ENCODE assay signal across 25 cellular contexts in genomic region chr4:23931489-23931830, GRCh38. TPM values are rescaled to one million over a fixed set of nuclear protein-coding genes. Genes with fewer than 3 reads are reported as not detected.
DNase-seq lines count a peak whose midpoint lies in the region; FAIRE-seq and TF ChIP-seq lines count a peak whose summit lies in the region.
"Had no signal": no experiment of that assay in that cellular context is flagged by ENCODE, and none has a peak within 500 bp of the region (broad histone marks: within the 10 kb centered on the region; RNA-seq: fewer than 3 reads in every experiment).

No MANE protein-coding gene starts in this region.

- H3K27ac ChIP-seq in kidney (ENCODE audit: low read depth in 2 of 2, low read length in 2 of 2) (peak overlapping the region; percentile 92 to 95), smooth muscle cell (ENCODE audit: low read depth) (no peak overlapping the region)
- H3K27ac ChIP-seq: epithelial cell of prostate, foreskin keratinocyte, HL-60, ovary, RWPE1 had no signal

- peaks cover 2% of the 10 kb centered on the region for H3K9me3 Mint-ChIP-seq in chondrocyte (ENCODE audit: low read depth)
- H3K9me3 Mint-ChIP-seq in Caco-2 (ENCODE audit: unreplicated experiment) = peaks cover 9% of the 10 kb centered on the region
- H3K9me3 Mint-ChIP-seq: CD4-positive, alpha-beta T cell had no signal

- no peaks in the 10 kb centered on the region for H3K27me3 ChIP-seq in smooth muscle cell (ENCODE audit: low read depth)
- H3K27me3 ChIP-seq in Caco-2 (replicated peaks; ENCODE audit: control insufficient read depth, insufficient read depth, low read length) = no peaks in the 10 kb centered on the region
- H3K27me3 ChIP-seq: dorsolateral prefrontal cortex, ovary, tibial artery had no signal

- no peak overlapping the region for H2AFZ ChIP-seq in smooth muscle cell (ENCODE audit: low read depth)

- H3K4me1 ChIP-seq in kidney (ENCODE audit: control insufficient read depth in 1 of 2, insufficient read depth in 1 of 2, low read depth in 1 of 2, low read length in 2 of 2) (peaks cover 16 to 34% of the 10 kb centered on the region in 2 donors), smooth muscle cell (ENCODE audit: low read depth) (peaks cover 2% of the 10 kb centered on the region), Caco-2 (no peaks in the 10 kb centered on the region)
- H3K4me1 ChIP-seq: foreskin keratinocyte had no signal

- H3K36me3 Mint-ChIP-seq in chondrocyte (ENCODE audit: low read depth) (no peaks in the 10 kb centered on the region), Caco-2 (ENCODE audit: insufficient read depth, unreplicated experiment) (no peaks in the 10 kb centered on the region)
- H3K36me3 Mint-ChIP-seq: activated CD8-positive, alpha-beta memory T cell treated with anti-CD3 and anti-CD28 coated beads, Interleukin-2, amount 10 ng/mL, durations not matched to agents 7 days and 5 days; IgD-negative memory B cell; naive thymus-derived CD4-positive, alpha-beta T cell had no signal

- H3K79me2 ChIP-seq in smooth muscle cell (ENCODE audit: low read depth) = no peaks in the 10 kb centered on the region

- no peaks in the 10 kb centered on the region for H3F3A ChIP-seq in smooth muscle cell (ENCODE audit: low read depth)

- H3K9ac ChIP-seq in kidney (ENCODE audit: low read length in 2 of 2) (peak overlapping the region; percentile 45 to 57), smooth muscle cell (ENCODE audit: low read depth) (no peak overlapping the region)

- H3K4me3 Mint-ChIP-seq in chondrocyte (ENCODE audit: unreplicated experiment) (no peak overlapping the region), Caco-2 (ENCODE audit: unreplicated experiment) (no peak overlapping the region)
- H3K4me3 Mint-ChIP-seq: activated CD4-positive, alpha-beta T cell treated with anti-CD3 and anti-CD28 coated beads for 36 hours; activated CD8-positive, alpha-beta memory T cell treated with anti-CD3 and anti-CD28 coated beads, Interleukin-2, amount 10 ng/mL, durations not matched to agents 7 days and 5 days; activated T-helper 17 cell treated with anti-CD3 and anti-CD28 coated beads, Interleukin-2, amount 50 U/mL, for 72 hours; CD4-positive, alpha-beta T cell; HFFc6; IgD-negative memory B cell; naive thymus-derived CD4-positive, alpha-beta T cell had no signal

- CTCF ChIA-PET in Caco-2 (lab: Charles Lee) = no interaction called here

- H3K9me3 ChIP-seq in kidney (ENCODE audit: control insufficient read depth in 1 of 2, low read length in 2 of 2) = no peaks in the 10 kb centered on the region
- H3K9me3 ChIP-seq in smooth muscle cell (replicated peaks; ENCODE audit: low read depth) = no peaks in the 10 kb centered on the region
- H3K9me3 ChIP-seq in Caco-2 = no peaks in the 10 kb centered on the region
- H3K9me3 ChIP-seq: ovary, tibial artery had no signal

- no TSS peak for BruUV-seq in Caco-2 (replicated peaks; lab: Mats Ljungman, UMichigan)

- H3K27me3 Mint-ChIP-seq in chondrocyte (ENCODE audit: low read depth) = no peaks in the 10 kb centered on the region
- H3K27me3 Mint-ChIP-seq in Caco-2 (ENCODE audit: insufficient read depth, unreplicated experiment) = peaks cover 8% of the 10 kb centered on the region
- H3K27me3 Mint-ChIP-seq: activated CD4-positive, alpha-beta T cell treated with anti-CD3 and anti-CD28 coated beads for 36 hours; activated CD8-positive, alpha-beta memory T cell treated with anti-CD3 and anti-CD28 coated beads, Interleukin-2, amount 10 ng/mL, durations not matched to agents 7 days and 5 days; CD4-positive, alpha-beta T cell; IgD-negative memory B cell had no signal

- peak; percentile 15 for DNase-seq in M059J (ENCODE audit: low read depth)
- no peak for DNase-seq in chondrocyte (ENCODE audit: low spot score)
- DNase-seq in kidney = no peak
- peak; percentile 76 for DNase-seq in retinal pigment epithelial cell (ENCODE audit: low read depth)
- no peak for DNase-seq in smooth muscle cell (lab: John Stamatoyannopoulos, UW; ENCODE audit: unreplicated experiment)
- DNase-seq in mesenteric fat pad (ENCODE audit: low spot score) = no peak
- DNase-seq in NCI-H1436 treated with DMSO at 0.1 percent for 48 hours (lab: John Stamatoyannopoulos, UW) = no peak
- no peak for DNase-seq in Caco-2
- DNase-seq: activated CD4-positive, alpha-beta T cell treated with anti-CD3 and anti-CD28 coated beads for 36 hours; activated CD8-positive, alpha-beta memory T cell treated with anti-CD3 and anti-CD28 coated beads, Interleukin-2, amount 10 ng/mL, durations not matched to agents 7 days and 5 days; CD4-positive, alpha-beta T cell; DMS53; foreskin keratinocyte; HFFc6; MM.1S; naive thymus-derived CD4-positive, alpha-beta T cell; NCI-H187 had no signal

- no peak for TF ChIP-seq CTCF in chondrocyte (IDR thresholded peaks at IDR 0.05)
- no peak for TF ChIP-seq CTCF in kidney (IDR thresholded peaks at IDR 0.05; ENCODE audit: borderline replicate concordance, extremely low read depth, insufficient read depth)
- TF ChIP-seq CTCF in retinal pigment epithelial cell (conservative IDR thresholded peaks at IDR 0.05; ENCODE audit: low read depth, low read length) = no peak
- TF ChIP-seq CTCF in smooth muscle cell (IDR thresholded peaks at IDR 0.05; ENCODE audit: borderline replicate concordance, insufficient read depth, poor library complexity, severe bottlenecking) = no peak
- TF ChIP-seq CTCF in Caco-2 (IDR thresholded peaks at IDR 0.05; ENCODE audit: insufficient read depth in 1 of 2, low read depth in 1 of 2, low read length in 1 of 2, severe bottlenecking in 1 of 2, unreplicated experiment in 1 of 2) = no peak

- no peak for FAIRE-seq in kidney (lab: Jason Lieb, UNC)

- WGBS in smooth muscle cell (ENCODE audit: low lambda C conversion rate) = 66% methylated on average over 2 of the region's 2 CpGs

- no peak overlapping the region for H3K4me2 ChIP-seq in smooth muscle cell

- POLR2A ChIA-PET in Caco-2 (lab: Charles Lee) = no interaction called here

- H3K4me1 Mint-ChIP-seq in chondrocyte (ENCODE audit: low read depth) = peaks cover 44% of the 10 kb centered on the region
- no peaks in the 10 kb centered on the region for H3K4me1 Mint-ChIP-seq in Caco-2 (ENCODE audit: low read depth, unreplicated experiment)
- H3K4me1 Mint-ChIP-seq: activated CD4-positive, alpha-beta T cell treated with anti-CD3 and anti-CD28 coated beads for 36 hours; activated CD8-positive, alpha-beta memory T cell treated with anti-CD3 and anti-CD28 coated beads, Interleukin-2, amount 10 ng/mL, durations not matched to agents 7 days and 5 days; activated T-helper 17 cell treated with anti-CD3 and anti-CD28 coated beads, Interleukin-2, amount 50 U/mL, for 72 hours; IgD-negative memory B cell; naive thymus-derived CD4-positive, alpha-beta T cell had no signal

- intact Hi-C loops in kidney (cut with DNase I) = no loop called here
- intact Hi-C loops in Caco-2 (cut with micrococcal nuclease; ENCODE audit: unreplicated experiment) = loop anchor here (5.0 kb wide), 1 partner anchor 316 kb away; no protein-coding TSS in a partner anchor

- H3K36me3 ChIP-seq in kidney (ENCODE audit: control insufficient read depth in 1 of 2, insufficient read depth in 2 of 2, low read length in 2 of 2) (no peaks in the 10 kb centered on the region), smooth muscle cell (ENCODE audit: low read depth) (no peaks in the 10 kb centered on the region), Caco-2 (ENCODE audit: control insufficient read depth, insufficient read depth, low read length) (no peaks in the 10 kb centered on the region)
- H3K36me3 ChIP-seq: ovary, tibial artery had no signal

- no peaks in the 10 kb centered on the region for H4K20me1 ChIP-seq in smooth muscle cell (ENCODE audit: low read depth)

- H3K27ac Mint-ChIP-seq in chondrocyte (ENCODE audit: unreplicated experiment) (peak overlapping the region; percentile 14), Caco-2 (ENCODE audit: unreplicated experiment) (no peak overlapping the region)
- H3K27ac Mint-ChIP-seq: activated CD4-positive, alpha-beta T cell treated with anti-CD3 and anti-CD28 coated beads for 36 hours; activated CD8-positive, alpha-beta memory T cell treated with anti-CD3 and anti-CD28 coated beads, Interleukin-2, amount 10 ng/mL, durations not matched to agents 7 days and 5 days; activated T-helper 17 cell treated with anti-CD3 and anti-CD28 coated beads, Interleukin-2, amount 50 U/mL, for 72 hours; CD4-positive, alpha-beta T cell; HFFc6; IgD-negative memory B cell; naive thymus-derived CD4-positive, alpha-beta T cell had no signal

- H3K4me3 ChIP-seq in kidney (ENCODE audit: low read length in 2 of 2) (peak overlapping the region; percentile 16 to 25), retinal pigment epithelial cell (ENCODE audit: low read length) (no peak overlapping the region), smooth muscle cell (no peak overlapping the region), Caco-2 (ENCODE audit: low read depth, low read length) (no peak overlapping the region)
- H3K4me3 ChIP-seq: dorsolateral prefrontal cortex, ovary, tibial artery had no signal

RNA-seq across cellular contexts. Expression of gene PPARGC1A, which starts 41.6 kb away (rescaled TPM):
- total RNA-seq in M059J (2014; rRNA removed; shearing (Covaris generic)) = 3.6 and 5.4 TPM in 2 replicates
- 2.1 to 6.6 TPM (median 2.2 TPM) in 3 replicates for total RNA-seq in chondrocyte
- 80.8 TPM for total RNA-seq in kidney
- 22.8 TPM for polyA plus RNA-seq in kidney (ENCODE audit: insufficient read depth, low read depth, low replicate concordance)
- total RNA-seq in smooth muscle cell = 1.8 and 2.8 TPM in 2 replicates
- polyA plus RNA-seq in smooth muscle cell = 0.25 and 0.30 TPM in 2 replicates
- total RNA-seq in mesenteric fat pad = 9.7 TPM
- 0.09 TPM in 1 of 2 replicates, not detected in the other for total RNA-seq in Caco-2 (2022)
- total RNA-seq: activated CD4-positive, alpha-beta T cell treated with anti-CD3 and anti-CD28 coated beads for 36 hours; activated CD8-positive, alpha-beta memory T cell treated with anti-CD3 and anti-CD28 coated beads, Interleukin-2, amount 10 ng/mL, durations not matched to agents 7 days and 5 days; activated T-helper 17 cell treated with anti-CD3 and anti-CD28 coated beads, Interleukin-2, amount 50 U/mL, for 72 hours; CD4-positive, alpha-beta T cell; foreskin keratinocyte; HFFc6; naive thymus-derived CD4-positive, alpha-beta T cell had no signal
- polyA plus RNA-seq: foreskin keratinocyte; IgD-negative memory B cell; naive thymus-derived CD4-positive, alpha-beta T cell had no signal

Comparison
In these comparisons a context has a peak if more than half of its experiments do, and no peak if none do; other contexts are left out.
1. DNase-seq: peak in M059J (single experiment) and retinal pigment epithelial cell (single experiment); none in chondrocyte (single experiment), kidney (single experiment), smooth muscle cell (single experiment), mesenteric fat pad (single experiment), NCI-H1436 treated with DMSO at 0.1 percent for 48 hours (single experiment) and Caco-2 (0 of 2).
2. H3K4me3 ChIP-seq: peak in kidney (2 of 2); none in retinal pigment epithelial cell (single experiment), smooth muscle cell (single experiment) and Caco-2 (single experiment).